ENCODE assay signal across 1 cellular context in the genomic region with DNA sequence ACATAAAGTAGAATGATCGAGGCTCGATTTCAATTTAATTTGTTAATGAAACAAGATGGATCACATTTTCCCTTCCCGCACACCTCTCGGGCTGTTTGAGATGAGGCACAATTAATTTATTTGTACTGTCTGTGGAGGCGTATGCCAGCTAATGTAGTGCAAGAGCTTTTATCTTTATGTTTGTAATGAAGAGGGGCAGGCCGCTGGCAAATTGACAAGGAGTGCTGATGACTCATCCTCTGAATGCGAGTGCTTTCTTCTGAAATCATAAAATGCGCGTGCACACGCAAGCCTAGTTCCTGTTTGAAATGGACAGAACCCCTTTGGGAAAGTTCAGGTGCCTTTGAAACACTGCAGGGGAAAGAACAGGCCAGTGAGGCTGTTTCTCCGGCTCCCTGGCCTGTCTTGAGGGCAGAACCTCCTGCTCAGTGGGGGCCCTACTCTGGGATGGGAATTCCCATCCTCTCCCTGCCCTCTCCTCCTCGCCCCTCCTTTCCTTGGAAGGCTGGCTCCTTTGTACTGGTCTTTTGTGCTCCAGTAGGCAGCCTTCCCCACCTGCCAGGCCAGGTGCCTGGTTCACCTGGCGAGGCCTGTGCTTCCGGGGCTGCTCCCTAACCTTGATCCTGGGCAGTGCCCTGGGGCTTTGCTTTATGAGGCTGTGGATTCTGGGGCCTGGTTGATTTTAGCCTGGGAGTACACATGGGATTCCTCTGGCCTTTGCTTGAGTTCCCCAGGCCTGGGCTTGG.
TF ChIP-seq lines count a peak whose summit lies in the region.

No MANE protein-coding gene starts in this region.

TF ChIP-seq in HEK293, 187 proteins besides CTCF, POLR2A, EP300 and RAD21 (continued from another document and continues in another):
- no peak for TF ChIP-seq ZNF18 (tag by site-specific recombination; IDR thresholded peaks at IDR 0.05)
- TF ChIP-seq BCL11B (tag by site-specific recombination; IDR thresholded peaks at IDR 0.05; ENCODE audit: low read depth), result 0 out of 2 replicates have a peak, but pooled peaks have one; percentile 31
- peak; percentile 18; the same call in 1 of the 2 replicates for TF ChIP-seq OSR2 (tag by site-specific recombination; IDR thresholded peaks at IDR 0.05)
- TF ChIP-seq, protein P1, sequence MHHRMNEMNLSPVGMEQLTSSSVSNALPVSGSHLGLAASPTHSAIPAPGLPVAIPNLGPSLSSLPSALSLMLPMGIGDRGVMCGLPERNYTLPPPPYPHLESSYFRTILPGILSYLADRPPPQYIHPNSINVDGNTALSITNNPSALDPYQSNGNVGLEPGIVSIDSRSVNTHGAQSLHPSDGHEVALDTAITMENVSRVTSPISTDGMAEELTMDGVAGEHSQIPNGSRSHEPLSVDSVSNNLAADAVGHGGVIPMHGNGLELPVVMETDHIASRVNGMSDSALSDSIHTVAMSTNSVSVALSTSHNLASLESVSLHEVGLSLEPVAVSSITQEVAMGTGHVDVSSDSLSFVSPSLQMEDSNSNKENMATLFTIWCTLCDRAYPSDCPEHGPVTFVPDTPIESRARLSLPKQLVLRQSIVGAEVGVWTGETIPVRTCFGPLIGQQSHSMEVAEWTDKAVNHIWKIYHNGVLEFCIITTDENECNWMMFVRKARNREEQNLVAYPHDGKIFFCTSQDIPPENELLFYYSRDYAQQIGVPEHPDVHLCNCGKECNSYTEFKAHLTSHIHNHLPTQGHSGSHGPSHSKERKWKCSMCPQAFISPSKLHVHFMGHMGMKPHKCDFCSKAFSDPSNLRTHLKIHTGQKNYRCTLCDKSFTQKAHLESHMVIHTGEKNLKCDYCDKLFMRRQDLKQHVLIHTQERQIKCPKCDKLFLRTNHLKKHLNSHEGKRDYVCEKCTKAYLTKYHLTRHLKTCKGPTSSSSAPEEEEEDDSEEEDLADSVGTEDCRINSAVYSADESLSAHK (tag by site-specific recombination; IDR thresholded peaks at IDR 0.05), result peak; percentile 57; the same call in 1 of the 2 replicates
- peak; percentile 71 for TF ChIP-seq ZNF629 (tag by site-specific recombination; IDR thresholded peaks at IDR 0.05)
- peak; percentile 80 for TF ChIP-seq HIC1 (tag by site-specific recombination; IDR thresholded peaks at IDR 0.05)
- TF ChIP-seq, protein P2, sequence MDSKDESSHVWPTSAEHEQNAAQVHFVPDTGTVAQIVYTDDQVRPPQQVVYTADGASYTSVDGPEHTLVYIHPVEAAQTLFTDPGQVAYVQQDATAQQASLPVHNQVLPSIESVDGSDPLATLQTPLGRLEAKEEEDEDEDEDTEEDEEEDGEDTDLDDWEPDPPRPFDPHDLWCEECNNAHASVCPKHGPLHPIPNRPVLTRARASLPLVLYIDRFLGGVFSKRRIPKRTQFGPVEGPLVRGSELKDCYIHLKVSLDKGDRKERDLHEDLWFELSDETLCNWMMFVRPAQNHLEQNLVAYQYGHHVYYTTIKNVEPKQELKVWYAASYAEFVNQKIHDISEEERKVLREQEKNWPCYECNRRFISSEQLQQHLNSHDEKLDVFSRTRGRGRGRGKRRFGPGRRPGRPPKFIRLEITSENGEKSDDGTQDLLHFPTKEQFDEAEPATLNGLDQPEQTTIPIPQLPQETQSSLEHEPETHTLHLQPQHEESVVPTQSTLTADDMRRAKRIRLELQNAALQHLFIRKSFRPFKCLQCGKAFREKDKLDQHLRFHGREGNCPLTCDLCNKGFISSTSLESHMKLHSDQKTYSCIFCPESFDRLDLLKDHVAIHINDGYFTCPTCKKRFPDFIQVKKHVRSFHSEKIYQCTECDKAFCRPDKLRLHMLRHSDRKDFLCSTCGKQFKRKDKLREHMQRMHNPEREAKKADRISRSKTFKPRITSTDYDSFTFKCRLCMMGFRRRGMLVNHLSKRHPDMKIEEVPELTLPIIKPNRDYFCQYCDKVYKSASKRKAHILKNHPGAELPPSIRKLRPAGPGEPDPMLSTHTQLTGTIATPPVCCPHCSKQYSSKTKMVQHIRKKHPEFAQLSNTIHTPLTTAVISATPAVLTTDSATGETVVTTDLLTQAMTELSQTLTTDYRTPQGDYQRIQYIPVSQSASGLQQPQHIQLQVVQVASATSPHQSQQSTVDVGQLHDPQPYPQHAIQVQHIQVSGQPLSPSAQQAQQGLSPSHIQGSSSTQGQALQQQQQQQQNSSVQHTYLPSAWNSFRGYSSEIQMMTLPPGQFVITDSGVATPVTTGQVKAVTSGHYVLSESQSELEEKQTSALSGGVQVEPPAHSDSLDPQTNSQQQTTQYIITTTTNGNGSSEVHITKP (tag by site-specific recombination; IDR thresholded peaks at IDR 0.05), result 0 out of 2 replicates have a peak, but pooled peaks have one; percentile 34
- TF ChIP-seq ZNF600 (tag by site-specific recombination; IDR thresholded peaks at IDR 0.05), result no peak
- no peak for TF ChIP-seq ZNF529 (tag by site-specific recombination; IDR thresholded peaks at IDR 0.05; ENCODE audit: insufficient replicate concordance)
- TF ChIP-seq ZNF501 (tag by site-specific recombination; IDR thresholded peaks at IDR 0.05), result 0 out of 2 replicates have a peak, but pooled peaks have one; percentile 53
- no peak for TF ChIP-seq ZNF707 (tag by site-specific recombination; IDR thresholded peaks at IDR 0.05)
- peak; percentile 63 for TF ChIP-seq TCF7L2 (IDR thresholded peaks at IDR 0.05; ENCODE audit: borderline replicate concordance, low read depth, low read length)
- peak; percentile 66 for TF ChIP-seq ZBTB17 (tag by site-specific recombination; IDR thresholded peaks at IDR 0.05)
- no peak for TF ChIP-seq ZNF776 (tag by site-specific recombination; IDR thresholded peaks at IDR 0.05; ENCODE audit: borderline replicate concordance)
- TF ChIP-seq BCL11A (tag by site-specific recombination; IDR thresholded peaks at IDR 0.05; ENCODE audit: low read depth), result no peak
- peak; percentile 12; the same call in 1 of the 2 replicates for TF ChIP-seq KLF8 (tag by site-specific recombination; IDR thresholded peaks at IDR 0.05)
- TF ChIP-seq ZNF184 (tag by site-specific recombination; IDR thresholded peaks at IDR 0.05), result no peak
- peak; percentile 70 for TF ChIP-seq IKZF3 (tag by site-specific recombination; IDR thresholded peaks at IDR 0.05)
- peak; percentile 23; the same call in 1 of the 2 replicates for TF ChIP-seq ZBTB21 (tag by site-specific recombination; IDR thresholded peaks at IDR 0.05)
- TF ChIP-seq ZBTB7A (tag by site-specific recombination; IDR thresholded peaks at IDR 0.05; ENCODE audit: low read depth), result no peak
- TF ChIP-seq SALL2 (tag by site-specific recombination; IDR thresholded peaks at IDR 0.05; ENCODE audit: borderline replicate concordance), result no peak
- no peak for TF ChIP-seq ZFP3 (tag by site-specific recombination; IDR thresholded peaks at IDR 0.05; ENCODE audit: low read depth)
- TF ChIP-seq, protein P3, sequence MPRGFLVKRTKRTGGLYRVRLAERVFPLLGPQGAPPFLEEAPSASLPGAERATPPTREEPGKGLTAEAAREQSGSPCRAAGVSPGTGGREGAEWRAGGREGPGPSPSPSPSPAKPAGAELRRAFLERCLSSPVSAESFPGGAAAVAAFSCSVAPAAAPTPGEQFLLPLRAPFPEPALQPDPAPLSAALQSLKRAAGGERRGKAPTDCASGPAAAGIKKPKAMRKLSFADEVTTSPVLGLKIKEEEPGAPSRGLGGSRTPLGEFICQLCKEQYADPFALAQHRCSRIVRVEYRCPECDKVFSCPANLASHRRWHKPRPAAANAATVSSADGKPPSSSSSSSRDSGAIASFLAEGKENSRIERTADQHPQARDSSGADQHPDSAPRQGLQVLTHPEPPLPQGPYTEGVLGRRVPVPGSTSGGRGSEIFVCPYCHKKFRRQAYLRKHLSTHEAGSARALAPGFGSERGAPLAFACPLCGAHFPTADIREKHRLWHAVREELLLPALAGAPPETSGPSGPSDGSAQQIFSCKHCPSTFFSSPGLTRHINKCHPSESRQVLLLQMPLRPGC (tag by site-specific recombination; IDR thresholded peaks at IDR 0.05), result peak; percentile 42; the same call in 1 of the 2 replicates
- TF ChIP-seq ZBTB10 (tag by site-specific recombination; IDR thresholded peaks at IDR 0.05), result peak; percentile 47; the same call in 1 of the 2 replicates
- peak; percentile 56 for TF ChIP-seq ZFHX2 (tag by site-specific recombination; conservative IDR thresholded peaks at IDR 0.05)
- 0 out of 2 replicates have a peak, but pooled peaks have one; percentile 24 for TF ChIP-seq ZSCAN30 (tag by site-specific recombination; IDR thresholded peaks at IDR 0.05)
- 0 out of 2 replicates have a peak, but pooled peaks have one; percentile 38 for TF ChIP-seq KLF16 (tag by site-specific recombination; IDR thresholded peaks at IDR 0.05)
- peak; percentile 72 for TF ChIP-seq KLF10 (tag by site-specific recombination; IDR thresholded peaks at IDR 0.05)
- peak; percentile 58; the same call in 1 of the 2 replicates for TF ChIP-seq PRDM1 (tag by site-specific recombination; IDR thresholded peaks at IDR 0.05)
- peak; percentile 88 for TF ChIP-seq SP7 (tag by site-specific recombination; IDR thresholded peaks at IDR 0.05)
- 0 out of 2 replicates have a peak, but pooled peaks have one; percentile 10 for TF ChIP-seq SP2 (tag by site-specific recombination; IDR thresholded peaks at IDR 0.05)
- 0 out of 2 replicates have a peak, but pooled peaks have one; percentile 18 for TF ChIP-seq ZNF664 (tag by site-specific recombination; IDR thresholded peaks at IDR 0.05)
- TF ChIP-seq HOXD13 (CRISPR knock-in tag; IDR thresholded peaks at IDR 0.05; ENCODE audit: borderline replicate concordance), result 0 out of 2 replicates have a peak, but pooled peaks have one; percentile 22
- TF ChIP-seq REST (tag by site-specific recombination; IDR thresholded peaks at IDR 0.05), result 0 out of 2 replicates have a peak, but pooled peaks have one; percentile 32
- 0 out of 2 replicates have a peak, but pooled peaks have one; percentile 57 for TF ChIP-seq ZNF843 (tag by site-specific recombination; IDR thresholded peaks at IDR 0.05)
- TF ChIP-seq ZNF624 (tag by site-specific recombination; IDR thresholded peaks at IDR 0.05), result no peak
- TF ChIP-seq ZNF561 (tag by site-specific recombination; IDR thresholded peaks at IDR 0.05; ENCODE audit: borderline replicate concordance), result peak; percentile 51; the same call in 1 of the 2 replicates
- peak; percentile 71 for TF ChIP-seq WT1 (tag by site-specific recombination; IDR thresholded peaks at IDR 0.05)
